ENCODE assay signal across 17 cellular contexts in genomic region chr6:105759946-105760345, GRCh38.
DNase-seq lines count a peak whose midpoint lies in the region; ATAC-seq and TF ChIP-seq lines count a peak whose summit lies in the region.
"Had no signal": no experiment of that assay in that cellular context is flagged by ENCODE, and none has a peak within 500 bp of the region (broad histone marks: within the 10 kb centered on the region; RNA-seq: fewer than 3 reads in every experiment).

No MANE protein-coding gene starts in this region.

- ATAC-seq in GM21825 (IDR thresholded peaks at IDR 0.05; ENCODE audit: unreplicated experiment), result no peak
- no peak for ATAC-seq in GM21360 (IDR thresholded peaks at IDR 0.05; ENCODE audit: unreplicated experiment)
- ATAC-seq in activated T-cell treated with anti-CD3 and anti-CD28 coated beads, Interleukin-2, amount 50 U/mL, for 72 hours (replicated peaks in 1 of 2), result no peak
- ATAC-seq in HG03432 (IDR thresholded peaks at IDR 0.05; ENCODE audit: unreplicated experiment), result no peak

- H3K4me2 ChIP-seq in hepatocyte, result peak overlapping the region; percentile 38

- no peaks in the 10 kb centered on the region for H3K36me3 ChIP-seq in hepatocyte (replicated peaks; ENCODE audit: insufficient read depth, low read depth)

- no peak overlapping the region for H3K27ac Mint-ChIP-seq in activated T-cell treated with anti-CD3 and anti-CD28 coated beads, Interleukin-2, amount 50 U/mL, for 72 hours
- H3K27ac Mint-ChIP-seq: activated naive CD8-positive, alpha-beta T cell treated with anti-CD3 and anti-CD28 coated beads for 36 hours; type B pancreatic cell had no signal

- H3K27me3 ChIP-seq in hepatocyte, result no peaks in the 10 kb centered on the region

- 73% methylated on average over 4 of the region's 4 CpGs for WGBS in hepatocyte (ENCODE audit: low lambda C conversion rate, missing lambda C conversion rate)

- H3K27ac ChIP-seq in hepatocyte, result peak overlapping the region; percentile 21
- H3K27ac ChIP-seq: dorsolateral prefrontal cortex, VCaP had no signal

- peaks cover 6% of the 10 kb centered on the region in 2 donors for H3K9me3 Mint-ChIP-seq in activated T-cell treated with anti-CD3 and anti-CD28 coated beads, Interleukin-2, amount 50 U/mL, for 72 hours
- H3K9me3 Mint-ChIP-seq: activated naive CD8-positive, alpha-beta T cell treated with anti-CD3 and anti-CD28 coated beads for 36 hours had no signal

- no peaks in the 10 kb centered on the region for H4K20me1 ChIP-seq in hepatocyte (ENCODE audit: insufficient read depth, poor library complexity, severe bottlenecking)

- peaks cover 17% of the 10 kb centered on the region for H3K27me3 Mint-ChIP-seq in activated T-cell treated with anti-CD3 and anti-CD28 coated beads, Interleukin-2, amount 50 U/mL, for 72 hours (ENCODE audit: low read depth)
- H3K27me3 Mint-ChIP-seq: type B pancreatic cell had no signal

- H3K4me3 ChIP-seq in astrocyte of the spinal cord (ENCODE audit: low read depth, low read length) (no peak overlapping the region), hepatocyte (no peak overlapping the region)
- H3K4me3 ChIP-seq: dorsolateral prefrontal cortex had no signal

- DNase-seq in A172 (ENCODE audit: low spot score) (peak; percentile 37), HCEC 1CT (peak; percentile 87), astrocyte of the spinal cord (ENCODE audit: low read depth, low spot score) (peak; percentile 78), hepatocyte (ENCODE audit: low spot score) (no peak)
- no peak for DNase-seq in activated T-cell treated with anti-CD3 and anti-CD28 coated beads, Interleukin-2, amount 50 U/mL, for 72 hours
- DNase-seq: activated naive CD8-positive, alpha-beta T cell treated with anti-CD3 and anti-CD28 coated beads for 36 hours; AML-193; dorsolateral prefrontal cortex; head of caudate nucleus; NCI-H1694; NCI-H748 treated with DMSO at 0.1 percent for 48 hours; stimulated activated CD4-positive, alpha-beta T cell treated with anti-CD3 and anti-CD28 coated beads, Interleukin-15, amount 100 ng/mL, for 24 hours had no signal

- no peak overlapping the region for H2AFZ ChIP-seq in hepatocyte

- TF ChIP-seq CTCF in astrocyte of the spinal cord (IDR thresholded peaks at IDR 0.05; ENCODE audit: low read depth, low read length) (no peak), hepatocyte (IDR thresholded peaks at IDR 0.05; ENCODE audit: poor library complexity) (no peak)

- peaks cover 34% of the 10 kb centered on the region for H3K4me1 Mint-ChIP-seq in activated T-cell treated with anti-CD3 and anti-CD28 coated beads, Interleukin-2, amount 50 U/mL, for 72 hours (ENCODE audit: low read depth)

- H3K9me2 ChIP-seq in hepatocyte (replicated peaks; ENCODE audit: insufficient read depth), result no peaks in the 10 kb centered on the region

- H3K79me2 ChIP-seq in hepatocyte, result no peaks in the 10 kb centered on the region

- H3K4me1 ChIP-seq in hepatocyte (ENCODE audit: insufficient read depth), result peaks cover 18% of the 10 kb centered on the region

- H3K9me3 ChIP-seq in hepatocyte (ENCODE audit: low read depth), result no peaks in the 10 kb centered on the region

- in situ Hi-C loops in astrocyte of the spinal cord (cut with HindIII; ENCODE audit: low sequenced_read_pairs), result no loop called here

- peaks cover 2 to 3% of the 10 kb centered on the region in 2 donors for H3K36me3 Mint-ChIP-seq in activated T-cell treated with anti-CD3 and anti-CD28 coated beads, Interleukin-2, amount 50 U/mL, for 72 hours (ENCODE audit: insufficient read depth in 2 of 2)
- H3K36me3 Mint-ChIP-seq: activated naive CD8-positive, alpha-beta T cell treated with anti-CD3 and anti-CD28 coated beads for 36 hours; type B pancreatic cell had no signal

- no peak overlapping the region for H3K4me3 Mint-ChIP-seq in activated T-cell treated with anti-CD3 and anti-CD28 coated beads, Interleukin-2, amount 50 U/mL, for 72 hours
- H3K4me3 Mint-ChIP-seq: activated naive CD8-positive, alpha-beta T cell treated with anti-CD3 and anti-CD28 coated beads for 36 hours; type B pancreatic cell had no signal

Comparison
In these comparisons a context has a peak if more than half of its experiments do, and no peak if none do; other contexts are left out.
1. DNase-seq: peak in A172 (single experiment), HCEC 1CT (single experiment) and astrocyte of the spinal cord (single experiment); none in hepatocyte (single experiment) and activated T-cell treated with anti-CD3 and anti-CD28 coated beads, Interleukin-2, amount 50 U/mL, for 72 hours (0 of 2).